Comparison of ENCODE assay signal across 1 cellular context in genomic region chr5:82796643-82797416, GRCh38.
TF ChIP-seq lines count a peak whose summit lies in the region.

No MANE protein-coding gene starts in this region.

TF ChIP-seq in H1, 55 proteins besides CTCF, POLR2A, EP300 and RAD21 (continued from another document):
- TF ChIP-seq KDM4A (IDR thresholded peaks at IDR 0.05; ENCODE audit: low read depth, low read length, severe bottlenecking): no peak
- no peak for TF ChIP-seq SIX5 (IDR thresholded peaks at IDR 0.05; ENCODE audit: low read depth, low read length)
- no peak for TF ChIP-seq TAF7 (optimal IDR thresholded peaks at IDR 0.05; ENCODE audit: borderline replicate concordance, low read depth, low read length)
- TF ChIP-seq MAX (IDR thresholded peaks at IDR 0.05): no peak
- no peak for TF ChIP-seq BRCA1 (IDR thresholded peaks at IDR 0.05; ENCODE audit: low read depth, low read length)
- no peak for TF ChIP-seq GABPA (IDR thresholded peaks at IDR 0.05; ENCODE audit: borderline replicate concordance, insufficient read depth, low read length)
- no peak for TF ChIP-seq BACH1 (IDR thresholded peaks at IDR 0.05; ENCODE audit: low read length)
- TF ChIP-seq SAP30 (IDR thresholded peaks at IDR 0.05; ENCODE audit: insufficient read depth, insufficient replicate concordance, low read length): no peak
- no peak for TF ChIP-seq CHD7 (IDR thresholded peaks at IDR 0.05; ENCODE audit: insufficient replicate concordance, low read length)
- no peak for TF ChIP-seq CREB1 (IDR thresholded peaks at IDR 0.05)
- no peak for TF ChIP-seq CBX5 (IDR thresholded peaks at IDR 0.05; ENCODE audit: low read depth, low read length)
- TF ChIP-seq SP2 (IDR thresholded peaks at IDR 0.05; ENCODE audit: low read length): no peak
- no peak for TF ChIP-seq TCF12 (IDR thresholded peaks at IDR 0.05; ENCODE audit: low read depth, low read length)
- no peak for TF ChIP-seq ASH2L (IDR thresholded peaks at IDR 0.05; ENCODE audit: low read length)
- TF ChIP-seq YY1 (IDR thresholded peaks at IDR 0.05; ENCODE audit: low read depth, low read length): no peak
- no peak for TF ChIP-seq BCL11A (IDR thresholded peaks at IDR 0.05; ENCODE audit: low read depth in 2 of 2, low read length in 2 of 2)
